In the genomic region with DNA sequence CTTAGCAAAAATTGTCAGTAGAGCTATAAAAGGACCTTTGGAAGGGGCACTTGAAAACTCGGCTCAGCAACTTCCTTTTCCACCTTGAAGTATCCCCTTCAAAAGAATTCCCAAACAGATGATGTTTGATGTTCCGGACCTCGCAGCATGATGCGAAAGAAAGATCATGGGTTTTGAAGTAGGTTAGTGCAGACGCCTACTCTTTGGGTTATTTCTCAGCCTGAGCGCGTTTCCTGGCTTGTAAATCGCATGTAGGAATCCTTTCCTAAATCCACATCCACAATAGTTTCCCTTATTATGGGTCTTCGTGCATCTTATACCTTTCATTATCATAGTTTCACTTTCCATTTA, we compare ENCODE assay signal across 8 cellular contexts. TPM values are rescaled to one million over a fixed set of nuclear protein-coding genes. Genes with fewer than 3 reads are reported as not detected.
DNase-seq lines count a peak whose midpoint lies in the region; TF ChIP-seq lines count a peak whose summit lies in the region.

No MANE protein-coding gene starts in this region.

- peak overlapping the region; percentile 95 for H3K27ac Mint-ChIP-seq in T-helper 1 cell treated with Interleukin-12 subunit alpha and Interleukin-12 subunit beta and Interleukin-4 antibody, amounts not matched to agents 30 μg/mL and 1 μg/mL, for 36 hours

- peaks cover 0 to 26% (median 15%) of the 10 kb centered on the region in 4 donors for H3K4me1 ChIP-seq in sigmoid colon

- intact Hi-C loops in sigmoid colon (cut with DNase I), result loop anchor here (5.0 kb wide), 1 partner anchor 624 kb away; no protein-coding TSS in a partner anchor

- H3K27me3 Mint-ChIP-seq in T-helper 1 cell treated with Interleukin-12 subunit alpha and Interleukin-12 subunit beta and Interleukin-4 antibody, amounts not matched to agents 30 μg/mL and 1 μg/mL, for 36 hours (ENCODE audit: low read depth), result peaks cover 14% of the 10 kb centered on the region

- no peaks in the 10 kb centered on the region for H3K36me3 ChIP-seq in sigmoid colon

- H3K4me1 Mint-ChIP-seq in T-helper 1 cell treated with Interleukin-12 subunit alpha and Interleukin-12 subunit beta and Interleukin-4 antibody, amounts not matched to agents 30 μg/mL and 1 μg/mL, for 36 hours (ENCODE audit: low read depth), result peaks cover 35% of the 10 kb centered on the region

- H3K27ac ChIP-seq in sigmoid colon, result peak overlapping the region; percentile 83 to 97 (median 90)

- H3K4me3 Mint-ChIP-seq in T-helper 1 cell treated with Interleukin-12 subunit alpha and Interleukin-12 subunit beta and Interleukin-4 antibody, amounts not matched to agents 30 μg/mL and 1 μg/mL, for 36 hours, result peak overlapping the region; percentile 89

- H3K36me3 Mint-ChIP-seq in T-helper 1 cell treated with Interleukin-12 subunit alpha and Interleukin-12 subunit beta and Interleukin-4 antibody, amounts not matched to agents 30 μg/mL and 1 μg/mL, for 36 hours (ENCODE audit: low read depth), result peaks cover 11% of the 10 kb centered on the region

- no peak for TF ChIP-seq POLR2A in sigmoid colon (IDR thresholded peaks at IDR 0.05)

- no peaks in the 10 kb centered on the region for H3K27me3 ChIP-seq in sigmoid colon

- H3K4me3 ChIP-seq in GM12875 (ENCODE audit: low read depth, low read length) (peak overlapping the region; percentile 94), fibroblast of mammary gland (ENCODE audit: control insufficient read depth, low read depth, low read length) (peak overlapping the region; percentile 89), sigmoid colon (peak overlapping the region; percentile 67 to 97 (median 89))

- H3K9me3 ChIP-seq in sigmoid colon, result no peaks in the 10 kb centered on the region

- WGBS in sigmoid colon, 2 donors, result 11 to 31% methylated on average over 9 of the region's 9 CpGs

- TF ChIP-seq CTCF in GM12875 (IDR thresholded peaks at IDR 0.05; ENCODE audit: borderline replicate concordance, insufficient read depth, low read depth, low read length) (no peak), fibroblast of mammary gland (conservative IDR thresholded peaks at IDR 0.05; ENCODE audit: control insufficient read depth, insufficient read depth, low read depth, low read length) (no peak), sigmoid colon (IDR thresholded peaks at IDR 0.05) (no peak)

- no peak for TF ChIP-seq EP300 in sigmoid colon (IDR thresholded peaks at IDR 0.05)

- H3K9me3 Mint-ChIP-seq in T-helper 1 cell treated with Interleukin-12 subunit alpha and Interleukin-12 subunit beta and Interleukin-4 antibody, amounts not matched to agents 30 μg/mL and 1 μg/mL, for 36 hours, result no peaks in the 10 kb centered on the region

- no peak for DNase-seq in fibroblast of mammary gland (ENCODE audit: low read depth)
- DNase-seq in sigmoid colon, result no peak
- no peak for DNase-seq in effector CD8-positive, alpha-beta T cell (lab: John Stamatoyannopoulos, UW)
- no peak for DNase-seq in SIG-M5 treated with dmso at 0.1 percent for 504 hours (lab: John Stamatoyannopoulos, UW; ENCODE audit: unreplicated experiment)
- DNase-seq in NCI-H82 (lab: John Stamatoyannopoulos, UW), result no peak
- no peak for DNase-seq in effector CD4-positive, alpha-beta T cell

RNA-seq across cellular contexts. Expression of gene NEDD1, which starts 0.6 kb away (rescaled TPM):
- 10 to 100 TPM; 17.1 to 31.6 (median 20.9) TPM for total RNA-seq in sigmoid colon
- polyA plus RNA-seq in sigmoid colon, result 1 to 10 TPM; 5.8 to 7.7 (median 6.0) TPM
